In the genomic region with DNA sequence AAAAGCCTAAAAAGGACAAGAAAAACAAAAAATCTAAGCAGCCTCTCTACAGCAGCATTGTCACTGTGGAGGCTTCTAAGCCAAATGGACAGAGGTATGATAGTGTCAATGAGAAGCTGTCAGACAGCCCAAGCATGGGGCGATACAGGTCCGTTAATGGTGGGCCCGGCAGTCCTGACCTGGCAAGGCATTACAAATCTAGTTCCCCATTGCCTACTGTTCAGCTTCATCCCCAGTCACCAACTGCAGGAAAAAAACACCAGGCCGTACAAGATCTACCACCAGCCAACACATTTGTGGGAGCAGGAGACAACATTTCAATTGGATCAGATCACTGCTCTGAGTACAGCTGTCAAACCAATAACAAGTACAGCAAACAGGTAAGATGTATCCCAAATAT, we compare ENCODE assay signal across 14 cellular contexts. TPM values are rescaled to one million over a fixed set of nuclear protein-coding genes. Genes with fewer than 3 reads are reported as not detected.
DNase-seq lines count a peak whose midpoint lies in the region; ATAC-seq, FAIRE-seq and TF ChIP-seq lines count a peak whose summit lies in the region.
"Had no signal": no experiment of that assay in that cellular context is flagged by ENCODE, and none has a peak within 500 bp of the region (broad histone marks: within the 10 kb centered on the region; RNA-seq: fewer than 3 reads in every experiment).

No MANE protein-coding gene starts in this region.

- ATAC-seq in gastroesophageal sphincter (no peak), GM18873 (IDR thresholded peaks at IDR 0.05; ENCODE audit: low FRiP score, unreplicated experiment) (no peak)
- ATAC-seq: naive thymus-derived CD4-positive, alpha-beta T cell had no signal

- no peak for DNase-seq in AG09309 (ENCODE audit: low read depth)
- no peak for DNase-seq in ascending aorta (ENCODE audit: low spot score in 2 of 2)
- DNase-seq in prostate gland (ENCODE audit: low spot score), result no peak
- DNase-seq in GM12891 (ENCODE audit: insufficient read length, low spot score), result no peak
- DNase-seq in adrenal gland, result no peak
- no peak for DNase-seq in AG08395 (ENCODE audit: low spot score)
- DNase-seq: activated CD4-positive, alpha-beta T cell treated with anti-CD3 and anti-CD28 coated beads for 4 hours; DMS79; naive thymus-derived CD4-positive, alpha-beta T cell; OCI-M1; stimulated activated CD4-positive, alpha-beta T cell treated with anti-CD3 and anti-CD28 coated beads, Interleukin-12 subunit alpha, Interleukin-12 subunit beta, amount 100 ng/mL, for 4 hours; T-helper 1 cell had no signal

- FAIRE-seq in GM12891 (lab: Jason Lieb, UNC), result no peak

- H3K27me3 ChIP-seq in ascending aorta (no peaks in the 10 kb centered on the region), gastroesophageal sphincter (peaks cover 16% of the 10 kb centered on the region), prostate gland (replicated peaks; ENCODE audit: insufficient read depth) (no peaks in the 10 kb centered on the region), adrenal gland (peaks cover 36% of the 10 kb centered on the region)

- H3K4me1 ChIP-seq in ascending aorta (no peaks in the 10 kb centered on the region), gastroesophageal sphincter (peaks cover 0 to 27% (median 0%) of the 10 kb centered on the region in 3 donors), prostate gland (replicated peaks) (no peaks in the 10 kb centered on the region), adrenal gland (replicated peaks in 1 of 2) (peaks cover 12 to 13% of the 10 kb centered on the region in 2 donors)

- H3K4me3 ChIP-seq in AG09309 (ENCODE audit: control insufficient read depth, low read depth, low read length), result peak overlapping the region; percentile 33
- peak overlapping the region; percentile 57 to 85 for H3K4me3 ChIP-seq in ascending aorta
- peak overlapping the region; percentile 84 to 88 for H3K4me3 ChIP-seq in gastroesophageal sphincter
- peak overlapping the region; percentile 45 to 49 for H3K4me3 ChIP-seq in prostate gland
- H3K4me3 ChIP-seq in adrenal gland, result no peak overlapping the region

- H3K27ac ChIP-seq in ascending aorta (peak overlapping the region in 1 of 2 donors; percentile 14), gastroesophageal sphincter (peak overlapping the region in 3 of 4 donors; percentile 33 to 86 (median 81)), prostate gland (no peak overlapping the region), adrenal gland (no peak overlapping the region)

- no peak for TF ChIP-seq CTCF in AG09309 (IDR thresholded peaks at IDR 0.05; ENCODE audit: control insufficient read depth, insufficient read depth, low read depth, low read length, missing control alignments)
- TF ChIP-seq CTCF in ascending aorta (IDR thresholded peaks at IDR 0.05), result no peak
- TF ChIP-seq CTCF in gastroesophageal sphincter (IDR thresholded peaks at IDR 0.05), result no peak
- TF ChIP-seq CTCF in prostate gland (IDR thresholded peaks at IDR 0.05), result no peak
- TF ChIP-seq CTCF in adrenal gland (IDR thresholded peaks at IDR 0.05), result no peak

- H3K9me3 ChIP-seq in ascending aorta (no peaks in the 10 kb centered on the region), gastroesophageal sphincter (no peaks in the 10 kb centered on the region), prostate gland (no peaks in the 10 kb centered on the region), adrenal gland (replicated peaks in 1 of 3) (no peaks in the 10 kb centered on the region)

- TF ChIP-seq EP300 in gastroesophageal sphincter (IDR thresholded peaks at IDR 0.05), result no peak

- H3K36me3 ChIP-seq in ascending aorta, result peaks cover 0 to 6% of the 10 kb centered on the region in 2 donors
- H3K36me3 ChIP-seq in gastroesophageal sphincter, result no peaks in the 10 kb centered on the region
- no peaks in the 10 kb centered on the region for H3K36me3 ChIP-seq in prostate gland
- H3K36me3 ChIP-seq in adrenal gland (replicated peaks in 1 of 2), result no peaks in the 10 kb centered on the region

- intact Hi-C loops in ascending aorta (cut with DNase I) (loop anchor here (5.0 kb wide), 5 partner anchors 33 to 223 kb away; no protein-coding TSS in a partner anchor), prostate gland (cut with DNase I) (loop anchor here (10.0 kb wide), 1 partner anchor 141 kb away; no protein-coding TSS in a partner anchor), adrenal gland (cut with DNase I) (no loop called here)

- 40% methylated on average over 4 of the region's 4 CpGs; no CpG with 5 or more reads in 1 of the 2 donors for WGBS in gastroesophageal sphincter (ENCODE audit: low coverage in 1 of 2), 2 donors
- 21% methylated on average over 4 of the region's 4 CpGs for WGBS in prostate gland
- 52 to 87% (median 76%) methylated on average over 4 of the region's 4 CpGs for WGBS in adrenal gland, 4 donors

- no peak for TF ChIP-seq POLR2A in gastroesophageal sphincter (IDR thresholded peaks at IDR 0.05)
- TF ChIP-seq POLR2A in prostate gland (IDR thresholded peaks at IDR 0.05), result no peak
- no peak for TF ChIP-seq POLR2A in GM12891 (IDR thresholded peaks at IDR 0.05; ENCODE audit: low read depth, low read length)
- no peak for TF ChIP-seq POLR2A in adrenal gland (IDR thresholded peaks at IDR 0.05)

TF ChIP-seq in GM12891, 5 proteins besides CTCF, POLR2A, EP300 and RAD21:
- TF ChIP-seq PAX5 (IDR thresholded peaks at IDR 0.05; ENCODE audit: insufficient read depth, low read length, severe bottlenecking), result no peak
- TF ChIP-seq POU2F2 (IDR thresholded peaks at IDR 0.05; ENCODE audit: low read depth, low read length), result no peak
- TF ChIP-seq TAF1 (IDR thresholded peaks at IDR 0.05; ENCODE audit: low read depth, low read length), result no peak
- no peak for TF ChIP-seq SPI1 (IDR thresholded peaks at IDR 0.05; ENCODE audit: low read depth, low read length)
- no peak for TF ChIP-seq POLR2AphosphoS5 (IDR thresholded peaks at IDR 0.05; ENCODE audit: low read depth, low read length)
TF ChIP-seq in GM12891: peak in this region for 0.

RNA-seq across cellular contexts. Expression of gene PCDH7, which starts 4.0 kb away (rescaled TPM):
- total RNA-seq in ascending aorta (127 TPM), gastroesophageal sphincter (100 to 1,000 TPM; 225 to 364 (median 314) TPM), prostate gland (10 to 100 TPM; 44.3 to 49.4 TPM), adrenal gland (10 to 100 TPM in 1 of 8 donors, 1 to 10 TPM in 7; 3.4 to 13.0 (median 5.1) TPM)
- polyA plus RNA-seq in GM12891 (2012; ENCODE audit: low read depth, missing spikeins), result not detected
- 1 to 10 TPM in 2 of 3 donors, under 1 TPM in 1; 0.74 to 3.8 (median 1.2) TPM for polyA plus RNA-seq in adrenal gland
- total RNA-seq: naive thymus-derived CD4-positive, alpha-beta T cell had no signal
- polyA plus RNA-seq: naive thymus-derived CD4-positive, alpha-beta T cell had no signal

Comparison
In these comparisons a context has a peak if more than half of its experiments do, and no peak if none do; other contexts are left out.
1. H3K4me3 ChIP-seq: peak in AG09309 (single experiment), ascending aorta (2 of 2), gastroesophageal sphincter (2 of 2) and prostate gland (2 of 2); none in adrenal gland (0 of 4).
2. H3K27ac ChIP-seq: peak in gastroesophageal sphincter (3 of 4); none in prostate gland (0 of 2) and adrenal gland (0 of 5).
3. intact Hi-C loops: an anchor here in ascending aorta (5.0 kb wide) and prostate gland (10.0 kb wide); none called in adrenal gland.